In the genomic region with DNA sequence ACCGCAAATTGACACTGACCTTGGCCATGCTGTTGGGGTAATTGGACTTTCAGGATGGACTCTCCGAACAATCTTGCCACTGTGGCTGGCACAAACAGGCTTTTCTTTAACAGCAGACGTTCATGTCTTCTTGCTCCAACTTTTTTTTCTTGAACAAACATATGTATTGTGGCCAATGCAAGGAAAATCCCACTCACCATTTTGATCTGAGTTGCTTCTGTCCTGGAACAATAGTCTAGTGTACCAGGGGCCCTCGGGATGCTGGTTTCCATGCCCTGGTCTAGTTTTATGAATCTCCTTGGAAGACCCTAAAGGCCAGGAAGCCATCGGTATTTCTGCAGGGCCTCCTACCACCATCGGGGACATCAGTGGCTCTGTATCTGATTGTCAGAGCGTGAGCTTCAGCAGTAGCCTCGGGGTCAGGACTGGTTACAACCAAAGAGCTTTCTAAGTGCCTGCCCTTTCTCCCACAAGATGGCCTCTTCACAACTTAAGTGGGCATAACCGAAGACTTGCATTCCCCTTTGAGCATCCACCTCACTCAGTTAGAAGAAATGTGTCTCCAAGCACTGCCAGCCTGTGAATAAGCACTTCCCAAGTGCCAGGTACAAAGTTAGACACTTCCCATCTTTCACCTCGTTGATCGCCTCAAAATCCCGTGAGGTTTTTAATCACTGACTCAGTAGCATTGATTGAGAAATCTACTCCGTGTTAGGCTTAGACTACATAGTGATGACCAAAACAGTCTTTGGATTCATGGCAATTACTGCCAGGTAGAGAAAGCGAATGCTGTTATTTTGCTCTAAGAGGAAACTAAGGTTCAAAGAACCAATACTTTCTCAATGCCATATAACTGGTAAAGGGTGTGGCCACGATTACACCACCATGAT, we compare ENCODE assay signal across 28 cellular contexts.
A peak's percentile ranks its signal among the peaks of the same experiment; 100 is the strongest.
DNase-seq lines count a peak whose midpoint lies in the region; ATAC-seq, FAIRE-seq and TF ChIP-seq lines count a peak whose summit lies in the region.
"Had no signal": no experiment of that assay in that cellular context is flagged by ENCODE, and none has a peak within 500 bp of the region (broad histone marks: within the 10 kb centered on the region; RNA-seq: fewer than 3 reads in every experiment).

No MANE protein-coding gene starts in this region.

- H3K27ac Mint-ChIP-seq in nephron, result peak overlapping the region; percentile 91 to 92 (median 91)
- H3K27ac Mint-ChIP-seq: CD8-positive, alpha-beta T cell had no signal

- no peak for DNase-seq in heart left ventricle
- DNase-seq in left cardiac atrium, result no peak
- DNase-seq in coronary artery (ENCODE audit: low spot score), result no peak
- no peak for DNase-seq in urothelium cell line (ENCODE audit: low spot score)
- DNase-seq: 8988T; activated CD8-positive, alpha-beta memory T cell treated with anti-CD3 and anti-CD28 coated beads for 24 hours; activated T-cell treated with anti-CD3 and anti-CD28 coated beads, Interleukin-2, amount 50 U/mL, for 1 hour; AML-193; brain microvascular endothelial cell; CD8-positive, alpha-beta T cell; effector memory CD4-positive, alpha-beta T cell; GM23248; HFFc6; KG1; mammary epithelial cell; NCI-H69; Peyer's patch; small intestine; stimulated activated CD4-positive, alpha-beta T cell treated with anti-CD3 and anti-CD28 coated beads, Interleukin-2, amount 100 ng/mL, for 24 hours; T-helper 1 cell had no signal

- 85 to 89% (median 87%) methylated on average over 15 of the region's 15 CpGs for WGBS in heart left ventricle, 4 donors

- ATAC-seq in heart left ventricle, result no peak
- no peak for ATAC-seq in left cardiac atrium
- ATAC-seq in HG03342 (IDR thresholded peaks at IDR 0.05; ENCODE audit: unreplicated experiment), result no peak
- ATAC-seq in GM21723 (IDR thresholded peaks at IDR 0.05; ENCODE audit: unreplicated experiment), result no peak
- ATAC-seq in HG03571 (IDR thresholded peaks at IDR 0.05; ENCODE audit: unreplicated experiment), result no peak
- ATAC-seq: CD8-positive, alpha-beta T cell; esophagus mucosa had no signal

- H3K36me3 ChIP-seq in heart left ventricle, result no peaks in the 10 kb centered on the region
- H3K36me3 ChIP-seq: adrenal gland, brain microvascular endothelial cell, Peyer's patch, SJSA1, suprapubic skin had no signal

- H3K4me3 ChIP-seq in heart left ventricle (no peak overlapping the region), coronary artery (no peak overlapping the region)
- H3K4me3 ChIP-seq: adrenal gland, GM23248, Peyer's patch, SJSA1, suprapubic skin had no signal

- no peak for TF ChIP-seq POLR2A in heart left ventricle (IDR thresholded peaks at IDR 0.05)

- H3K9me3 ChIP-seq in heart left ventricle, result no peaks in the 10 kb centered on the region
- H3K9me3 ChIP-seq: adrenal gland, Peyer's patch, SJSA1, suprapubic skin had no signal

- peak; percentile 93 for FAIRE-seq in urothelium cell line (lab: Jason Lieb, UNC)
- FAIRE-seq: small intestine had no signal

- intact Hi-C loops in heart left ventricle (cut with DNase I), result loop anchor here in 3 of 10 donors (5.0 to 10.0 kb wide), 3 partner anchors 60 to 308 kb away; no protein-coding TSS in a partner anchor
- intact Hi-C loops in left cardiac atrium (cut with DNase I), result loop anchor here in 1 of 2 donors (5.0 kb wide), 1 partner anchor 50 kb away; no protein-coding TSS in a partner anchor

- peak overlapping the region in 1 of 3 experiments; percentile 26 for H3K4me3 Mint-ChIP-seq in nephron
- H3K4me3 Mint-ChIP-seq: CD8-positive, alpha-beta T cell; HFFc6 had no signal

- H3K27ac ChIP-seq in heart left ventricle (peak overlapping the region in 10 of 12 donors; percentile 50 to 81 (median 65)), coronary artery (peak overlapping the region; percentile 84 to 93)
- H3K27ac ChIP-seq: brain microvascular endothelial cell, GM23248, SJSA1, suprapubic skin had no signal

- peaks cover 79% of the 10 kb centered on the region for H3K4me1 Mint-ChIP-seq in nephron

- TF ChIP-seq CTCF in heart left ventricle (IDR thresholded peaks at IDR 0.05) (no peak), coronary artery (IDR thresholded peaks at IDR 0.05) (no peak), nephron (IDR thresholded peaks at IDR 0.05; ENCODE audit: unreplicated experiment in 3 of 3) (no peak)

- H3K27me3 Mint-ChIP-seq in nephron (ENCODE audit: low read depth), result no peaks in the 10 kb centered on the region

- H3K4me1 ChIP-seq in heart left ventricle, result peaks cover 7 to 31% (median 24%) of the 10 kb centered on the region in 12 donors
- H3K4me1 ChIP-seq: Peyer's patch had no signal

- no peaks in the 10 kb centered on the region for H3K27me3 ChIP-seq in heart left ventricle
- H3K27me3 ChIP-seq: adrenal gland, brain microvascular endothelial cell, Peyer's patch, SJSA1, suprapubic skin had no signal

- no peaks in the 10 kb centered on the region for H3K36me3 Mint-ChIP-seq in nephron (ENCODE audit: low read depth)
- H3K36me3 Mint-ChIP-seq: CD8-positive, alpha-beta T cell had no signal

- H3K9me3 Mint-ChIP-seq in nephron, result no peaks in the 10 kb centered on the region
- H3K9me3 Mint-ChIP-seq: CD8-positive, alpha-beta T cell; HFFc6 had no signal
